1 cellular context compared by ENCODE assay signal in the genomic region with DNA sequence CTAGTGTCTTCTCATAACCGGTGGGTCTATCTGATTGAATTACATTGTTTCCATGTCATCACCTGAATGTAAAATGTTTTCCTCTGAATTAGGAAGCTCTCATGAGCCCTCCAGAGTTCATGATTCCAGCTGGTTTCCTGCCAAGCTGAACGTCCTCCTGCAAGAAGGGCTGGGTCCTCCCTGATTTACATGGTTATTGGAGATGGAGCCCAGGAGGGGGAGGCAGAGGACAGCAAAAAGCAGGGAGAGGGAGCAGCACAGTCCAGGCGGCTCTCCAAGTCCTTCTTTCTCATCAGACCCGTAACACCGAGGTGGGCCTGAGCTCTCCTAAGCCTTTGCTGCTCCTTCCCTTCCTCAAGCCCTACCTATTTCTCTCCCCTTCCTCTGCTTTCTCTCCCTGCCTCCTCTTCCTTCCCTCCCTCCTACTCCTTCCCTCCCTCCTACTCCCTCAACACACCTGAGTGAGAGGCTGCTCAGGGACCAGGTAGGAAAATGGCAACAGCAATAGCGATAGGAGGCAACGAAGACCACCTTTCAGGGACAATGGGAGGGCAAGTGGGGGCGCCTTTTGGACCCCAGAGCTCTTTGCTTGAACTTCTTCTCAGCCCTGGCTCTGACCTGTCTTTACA.
TF ChIP-seq lines count a peak whose summit lies in the region.

No MANE protein-coding gene starts in this region.

TF ChIP-seq in GM23338, 12 proteins besides CTCF, POLR2A, EP300 and RAD21 (continued from another document):
- TF ChIP-seq, protein P1, sequence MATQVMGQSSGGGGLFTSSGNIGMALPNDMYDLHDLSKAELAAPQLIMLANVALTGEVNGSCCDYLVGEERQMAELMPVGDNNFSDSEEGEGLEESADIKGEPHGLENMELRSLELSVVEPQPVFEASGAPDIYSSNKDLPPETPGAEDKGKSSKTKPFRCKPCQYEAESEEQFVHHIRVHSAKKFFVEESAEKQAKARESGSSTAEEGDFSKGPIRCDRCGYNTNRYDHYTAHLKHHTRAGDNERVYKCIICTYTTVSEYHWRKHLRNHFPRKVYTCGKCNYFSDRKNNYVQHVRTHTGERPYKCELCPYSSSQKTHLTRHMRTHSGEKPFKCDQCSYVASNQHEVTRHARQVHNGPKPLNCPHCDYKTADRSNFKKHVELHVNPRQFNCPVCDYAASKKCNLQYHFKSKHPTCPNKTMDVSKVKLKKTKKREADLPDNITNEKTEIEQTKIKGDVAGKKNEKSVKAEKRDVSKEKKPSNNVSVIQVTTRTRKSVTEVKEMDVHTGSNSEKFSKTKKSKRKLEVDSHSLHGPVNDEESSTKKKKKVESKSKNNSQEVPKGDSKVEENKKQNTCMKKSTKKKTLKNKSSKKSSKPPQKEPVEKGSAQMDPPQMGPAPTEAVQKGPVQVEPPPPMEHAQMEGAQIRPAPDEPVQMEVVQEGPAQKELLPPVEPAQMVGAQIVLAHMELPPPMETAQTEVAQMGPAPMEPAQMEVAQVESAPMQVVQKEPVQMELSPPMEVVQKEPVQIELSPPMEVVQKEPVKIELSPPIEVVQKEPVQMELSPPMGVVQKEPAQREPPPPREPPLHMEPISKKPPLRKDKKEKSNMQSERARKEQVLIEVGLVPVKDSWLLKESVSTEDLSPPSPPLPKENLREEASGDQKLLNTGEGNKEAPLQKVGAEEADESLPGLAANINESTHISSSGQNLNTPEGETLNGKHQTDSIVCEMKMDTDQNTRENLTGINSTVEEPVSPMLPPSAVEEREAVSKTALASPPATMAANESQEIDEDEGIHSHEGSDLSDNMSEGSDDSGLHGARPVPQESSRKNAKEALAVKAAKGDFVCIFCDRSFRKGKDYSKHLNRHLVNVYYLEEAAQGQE (IDR thresholded peaks at IDR 0.05; ENCODE audit: unreplicated experiment): no peak
- no peak for TF ChIP-seq EZH2phosphoT487 (IDR thresholded peaks at IDR 0.05; ENCODE audit: unreplicated experiment)
- no peak for TF ChIP-seq STAT1 (IDR thresholded peaks at IDR 0.05; ENCODE audit: unreplicated experiment)
